Comparison of ENCODE assay signal across 16 cellular contexts in the genomic region with DNA sequence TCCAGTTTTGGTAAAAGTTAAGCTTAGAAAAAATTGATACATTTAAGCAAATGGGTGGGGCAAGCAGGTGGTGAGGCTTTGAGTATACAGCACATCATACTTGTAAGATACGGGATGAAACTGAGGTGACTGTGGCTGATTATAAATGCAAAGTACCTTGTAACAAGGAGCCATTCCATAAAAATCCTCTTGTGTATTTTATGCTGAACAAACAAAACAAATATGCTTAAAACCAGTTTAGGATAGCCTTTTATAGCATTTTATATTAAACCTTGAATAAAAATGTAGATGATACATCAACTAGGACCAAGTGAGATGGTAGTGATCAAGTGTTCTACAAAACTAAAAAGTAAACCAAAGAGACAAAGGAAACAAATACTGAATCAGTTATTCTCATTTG. TPM values are rescaled to one million over a fixed set of nuclear protein-coding genes. Genes with fewer than 3 reads are reported as not detected.
A peak's percentile ranks its signal among the peaks of the same experiment; 100 is the strongest.
DNase-seq lines count a peak whose midpoint lies in the region; ATAC-seq and TF ChIP-seq lines count a peak whose summit lies in the region.
"Had no signal": no experiment of that assay in that cellular context is flagged by ENCODE, and none has a peak within 500 bp of the region (broad histone marks: within the 10 kb centered on the region; RNA-seq: fewer than 3 reads in every experiment).

No MANE protein-coding gene starts in this region.

- H3K27ac ChIP-seq in PC-9 (no peak overlapping the region), gastroesophageal sphincter (peak overlapping the region; percentile 8 to 98 (median 37)), spleen (peak overlapping the region in 7 of 8 donors; percentile 93 to 98 (median 97))
- H3K27ac ChIP-seq: hepatocyte had no signal

- H4K20me1 ChIP-seq in PC-9 (ENCODE audit: insufficient read depth) = no peaks in the 10 kb centered on the region; the same call in 1 of the 2 replicates

- no peaks in the 10 kb centered on the region for H3K27me3 Mint-ChIP-seq in activated CD4-positive, alpha-beta memory T cell treated with anti-CD3 and anti-CD28 coated beads, Interleukin-2, amount 10 ng/mL, durations not matched to agents 7 days and 5 days
- no peaks in the 10 kb centered on the region for H3K27me3 Mint-ChIP-seq in activated CD4-positive, alpha-beta memory T cell treated with anti-CD3 and anti-CD28 coated beads for 36 hours

- H3K4me2 ChIP-seq in PC-9 = 0 out of 2 replicates have a peak overlapping the region, but pooled peaks have one; percentile 77

- no peak for TF ChIP-seq EP300 in gastroesophageal sphincter (IDR thresholded peaks at IDR 0.05)

- no peaks in the 10 kb centered on the region for H3K27me3 ChIP-seq in PC-9 (ENCODE audit: insufficient read depth, low read depth)
- no peaks in the 10 kb centered on the region for H3K27me3 ChIP-seq in gastroesophageal sphincter
- no peaks in the 10 kb centered on the region for H3K27me3 ChIP-seq in spleen (replicated peaks in 1 of 7)
- H3K27me3 ChIP-seq: hepatocyte, tibial artery had no signal

- intact Hi-C loops in activated CD4-positive, alpha-beta memory T cell treated with anti-CD3 and anti-CD28 coated beads for 36 hours (cut with micrococcal nuclease) = loop anchor here (5.0 kb wide), 1 partner anchor 379 kb away; a partner anchor contains a TSS
- intact Hi-C loops in PC-9 (cut with micrococcal nuclease; ENCODE audit: unreplicated experiment) = no loop called here
- intact Hi-C loops in spleen (cut with DNase I; ENCODE audit: low total_unique reads) = no loop called here

- H3K36me3 ChIP-seq in PC-9 (ENCODE audit: low read depth) (peaks cover 10% of the 10 kb centered on the region; the same call in 1 of the 2 replicates), gastroesophageal sphincter (no peaks in the 10 kb centered on the region), spleen (peaks cover 0 to 19% (median 2%) of the 10 kb centered on the region in 6 donors)
- H3K36me3 ChIP-seq: tibial artery had no signal

- 0 out of 2 replicates have a peak, but pooled peaks cover 6% of the 10 kb centered on the region for H3F3A ChIP-seq in PC-9 (ENCODE audit: insufficient read depth, low read depth)

- peak overlapping the region; percentile 90 for H3K4me3 Mint-ChIP-seq in activated CD4-positive, alpha-beta memory T cell treated with anti-CD3 and anti-CD28 coated beads, Interleukin-2, amount 10 ng/mL, durations not matched to agents 7 days and 5 days
- H3K4me3 Mint-ChIP-seq in activated CD4-positive, alpha-beta memory T cell treated with anti-CD3 and anti-CD28 coated beads for 36 hours = no peak overlapping the region

- DNase-seq in activated CD4-positive, alpha-beta memory T cell treated with anti-CD3 and anti-CD28 coated beads, Interleukin-2, amount 10 ng/mL, durations not matched to agents 7 days and 5 days = no peak
- DNase-seq in activated CD4-positive, alpha-beta memory T cell treated with anti-CD3 and anti-CD28 coated beads for 36 hours = no peak
- no peak for DNase-seq in PC-9
- DNase-seq in spleen = no peak
- DNase-seq: activated CD4-positive, alpha-beta T cell treated with anti-CD3 and anti-CD28 coated beads for 4 hours; aorta; DMS79; effector memory CD4-positive, alpha-beta T cell; midbrain; NCI-H2029 treated with DMSO at 0.1 percent for 48 hours; tibial artery had no signal

- H3K4me1 ChIP-seq in PC-9 (replicated peaks; ENCODE audit: insufficient read depth) (peaks cover 26% of the 10 kb centered on the region), gastroesophageal sphincter (peaks cover 12 to 86% (median 14%) of the 10 kb centered on the region in 3 donors), spleen (peaks cover 17 to 91% (median 68%) of the 10 kb centered on the region in 6 donors)

- ATAC-seq in gastroesophageal sphincter = no peak
- no peak for ATAC-seq in GM18520 (IDR thresholded peaks at IDR 0.05; ENCODE audit: unreplicated experiment)
- no peak for ATAC-seq in SK-N-SH treated with all-trans-retinoic acid at 6 μM for 48 hours
- no peak for ATAC-seq in HG02938 (IDR thresholded peaks at IDR 0.05; ENCODE audit: unreplicated experiment)

- H3K36me3 Mint-ChIP-seq in activated CD4-positive, alpha-beta memory T cell treated with anti-CD3 and anti-CD28 coated beads, Interleukin-2, amount 10 ng/mL, durations not matched to agents 7 days and 5 days (ENCODE audit: low read depth) = peaks cover 74% of the 10 kb centered on the region
- peaks cover 18% of the 10 kb centered on the region for H3K36me3 Mint-ChIP-seq in activated CD4-positive, alpha-beta memory T cell treated with anti-CD3 and anti-CD28 coated beads for 36 hours

- H3K9me3 ChIP-seq in PC-9 (ENCODE audit: insufficient read depth, low read depth) (no peaks in the 10 kb centered on the region), gastroesophageal sphincter (no peaks in the 10 kb centered on the region), spleen (no peaks in the 10 kb centered on the region)
- H3K9me3 ChIP-seq: tibial artery had no signal

- no peak overlapping the region for H3K4me3 ChIP-seq in PC-9
- H3K4me3 ChIP-seq in gastroesophageal sphincter = peak overlapping the region in 1 of 2 donors; percentile 91
- peak overlapping the region in 5 of 8 donors; percentile 61 to 87 (median 79) for H3K4me3 ChIP-seq in spleen
- H3K4me3 ChIP-seq: hepatocyte had no signal

- TF ChIP-seq POLR2A in gastroesophageal sphincter (IDR thresholded peaks at IDR 0.05) = no peak
- no peak for TF ChIP-seq POLR2A in spleen (IDR thresholded peaks at IDR 0.05)

- no peak for TF ChIP-seq CTCF in PC-9 (conservative IDR thresholded peaks at IDR 0.05)
- no peak for TF ChIP-seq CTCF in gastroesophageal sphincter (IDR thresholded peaks at IDR 0.05)
- no peak for TF ChIP-seq CTCF in spleen (IDR thresholded peaks at IDR 0.05 in 8 of 11, conservative IDR thresholded peaks at IDR 0.05 in 3 of 11)

- CTCF ChIA-PET in activated CD4-positive, alpha-beta memory T cell treated with anti-CD3 and anti-CD28 coated beads, Interleukin-2, amount 10 ng/mL, durations not matched to agents 7 days and 5 days (lab: Charles Lee) = interaction anchor here (0.9 kb wide), 1 partner anchor 36 kb away, joined by 3 read pairs; no protein-coding TSS in a partner anchor
- CTCF ChIA-PET in activated CD4-positive, alpha-beta memory T cell treated with anti-CD3 and anti-CD28 coated beads for 36 hours (lab: Charles Lee) = interaction anchor here (1.1 kb wide), 1 partner anchor 9 kb away, joined by 3 read pairs; no protein-coding TSS in a partner anchor
- CTCF ChIA-PET in PC-9 (lab: Charles Lee) = no interaction called here

- H3K79me2 ChIP-seq in PC-9 (ENCODE audit: low read depth) = peaks cover 49% of the 10 kb centered on the region

- 27 to 71% methylated on average over 1 of the region's 1 CpG for WGBS in gastroesophageal sphincter (ENCODE audit: low coverage in 1 of 2), 2 donors
- 60 to 84% (median 65%) methylated on average over 1 of the region's 1 CpG for WGBS in spleen, 5 donors

- peaks cover 68% of the 10 kb centered on the region for H3K4me1 Mint-ChIP-seq in activated CD4-positive, alpha-beta memory T cell treated with anti-CD3 and anti-CD28 coated beads, Interleukin-2, amount 10 ng/mL, durations not matched to agents 7 days and 5 days
- H3K4me1 Mint-ChIP-seq in activated CD4-positive, alpha-beta memory T cell treated with anti-CD3 and anti-CD28 coated beads for 36 hours (ENCODE audit: low read depth) = peaks cover 48% of the 10 kb centered on the region

- H3K9me2 ChIP-seq in PC-9 (ENCODE audit: insufficient read depth) = no peaks in the 10 kb centered on the region

- H3K27ac Mint-ChIP-seq in activated CD4-positive, alpha-beta memory T cell treated with anti-CD3 and anti-CD28 coated beads, Interleukin-2, amount 10 ng/mL, durations not matched to agents 7 days and 5 days = peak overlapping the region; percentile 17
- H3K27ac Mint-ChIP-seq in activated CD4-positive, alpha-beta memory T cell treated with anti-CD3 and anti-CD28 coated beads for 36 hours = no peak overlapping the region

- POLR2A ChIA-PET in activated CD4-positive, alpha-beta memory T cell treated with anti-CD3 and anti-CD28 coated beads, Interleukin-2, amount 10 ng/mL, durations not matched to agents 7 days and 5 days (lab: Charles Lee) = interaction anchor here (1.0 to 1.6 kb wide), 3 partner anchors 8 to 10 kb away, joined by 3 to 4 read pairs (median 3); no protein-coding TSS in a partner anchor
- POLR2A ChIA-PET in activated CD4-positive, alpha-beta memory T cell treated with anti-CD3 and anti-CD28 coated beads for 36 hours (lab: Charles Lee) = no interaction called here
- POLR2A ChIA-PET in PC-9 (lab: Charles Lee; ENCODE audit: unreplicated experiment) = interaction anchor here (0.5 to 0.7 kb wide), 2 partner anchors 15 to 34 kb away, joined by 3 to 4 read pairs; no protein-coding TSS in a partner anchor

- no TSS peak for BruUV-seq in PC-9 (replicated peaks; lab: Mats Ljungman, UMichigan)

- no peaks in the 10 kb centered on the region for H3K9me3 Mint-ChIP-seq in activated CD4-positive, alpha-beta memory T cell treated with anti-CD3 and anti-CD28 coated beads, Interleukin-2, amount 10 ng/mL, durations not matched to agents 7 days and 5 days
- no peaks in the 10 kb centered on the region for H3K9me3 Mint-ChIP-seq in activated CD4-positive, alpha-beta memory T cell treated with anti-CD3 and anti-CD28 coated beads for 36 hours

- H2AFZ ChIP-seq in PC-9 = no peak overlapping the region
- H2AFZ ChIP-seq: hepatocyte had no signal

TF ChIP-seq in SK-N-SH treated with all-trans-retinoic acid at 6 μM for 48 hours, 23 proteins besides CTCF, POLR2A, EP300 and RAD21:
- TF ChIP-seq ZNF565 (CRISPR knock-in tag; conservative IDR thresholded peaks at IDR 0.05; ENCODE audit: low read depth) (no peak), OSR1 (CRISPR knock-in tag; IDR thresholded peaks at IDR 0.05) (no peak), ESRRG (CRISPR knock-in tag; IDR thresholded peaks at IDR 0.05) (no peak), GLIS3 (CRISPR knock-in tag; IDR thresholded peaks at IDR 0.05) (no peak), ZNF8 (CRISPR knock-in tag; IDR thresholded peaks at IDR 0.05) (no peak), ZFP30 (CRISPR knock-in tag; IDR thresholded peaks at IDR 0.05) (no peak)

RNA-seq across cellular contexts. Expression of a gene that starts 3.4 kb away (rescaled TPM):
- total RNA-seq in activated CD4-positive, alpha-beta memory T cell treated with anti-CD3 and anti-CD28 coated beads, Interleukin-2, amount 10 ng/mL, durations not matched to agents 7 days and 5 days = 100 to 1,000 TPM; 208 to 218 TPM
- total RNA-seq in activated CD4-positive, alpha-beta memory T cell treated with anti-CD3 and anti-CD28 coated beads for 36 hours = 10 to 100 TPM; 65.8 to 69.0 TPM
- total RNA-seq in PC-9 (2021) = 60.1 and 64.0 TPM in 2 replicates
- 100 to 1,000 TPM in 2 of 4 donors, 10 to 100 TPM in 2; 37.1 to 190 (median 88.7) TPM for total RNA-seq in gastroesophageal sphincter
- total RNA-seq in spleen = 100 to 1,000 TPM; 160 to 267 (median 203) TPM
- polyA plus RNA-seq in spleen = 10 to 100 TPM; 42.4 to 51.3 (median 43.8) TPM
